8 cellular contexts compared by ENCODE assay signal in the genomic region with DNA sequence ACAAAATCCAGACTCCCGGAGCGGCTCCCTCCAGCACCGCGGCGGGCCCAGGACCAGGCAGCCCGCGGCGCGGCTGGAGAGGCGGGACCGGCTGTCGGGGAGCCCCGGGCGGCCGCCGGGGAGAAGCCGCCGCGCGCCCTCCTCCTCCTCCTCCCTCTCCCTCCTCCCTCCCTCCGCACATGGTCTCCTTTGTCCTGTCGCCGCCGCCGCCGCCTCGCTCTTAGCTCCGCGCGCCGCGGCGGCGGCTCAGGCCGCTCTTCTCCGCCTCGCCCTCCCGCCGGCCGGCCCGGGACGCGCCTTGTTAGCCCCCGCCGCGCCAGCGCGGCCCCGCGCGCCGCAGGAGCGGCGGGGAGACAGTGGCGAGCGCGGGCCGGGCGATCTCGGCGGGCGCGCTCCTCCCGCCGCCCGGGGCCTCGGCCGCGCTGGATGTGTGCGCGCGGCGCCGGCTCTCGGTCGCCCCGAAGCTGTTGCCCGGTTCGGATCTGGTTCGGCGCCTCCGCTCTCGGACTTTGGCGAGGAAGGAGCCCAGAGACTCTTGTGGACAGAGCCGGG.
DNase-seq lines count a peak whose midpoint lies in the region; ATAC-seq lines count a peak whose summit lies in the region.

No MANE protein-coding gene starts in this region.

- no peaks in the 10 kb centered on the region for H3K36me3 Mint-ChIP-seq in activated T-cell treated with anti-CD3 and anti-CD28 coated beads, Interleukin-2, amount 50 U/mL, for 72 hours (ENCODE audit: insufficient read depth in 2 of 2)

- peak; percentile 29 for ATAC-seq in GM21360 (IDR thresholded peaks at IDR 0.05; ENCODE audit: unreplicated experiment)
- ATAC-seq in activated T-cell treated with anti-CD3 and anti-CD28 coated beads, Interleukin-2, amount 50 U/mL, for 72 hours (replicated peaks in 1 of 2), result peak; percentile 51 to 55

- WGBS in HUES64, result under 1% methylated on average over 85 of the region's 85 CpGs

- H3K4me3 ChIP-seq in HUES64 (ENCODE audit: low read length), result peak overlapping the region; percentile 89

- H3K9ac ChIP-seq in HUES64 (ENCODE audit: low read depth, low read length), result peak overlapping the region; percentile 94

- no peaks in the 10 kb centered on the region for H3K9me3 Mint-ChIP-seq in activated T-cell treated with anti-CD3 and anti-CD28 coated beads, Interleukin-2, amount 50 U/mL, for 72 hours

- peak overlapping the region; percentile 71 for H3K27ac ChIP-seq in HUES64 (ENCODE audit: low read depth, low read length)

- peaks cover 11% of the 10 kb centered on the region; the same call in 1 of the 2 replicates for H3K36me3 ChIP-seq in HUES64 (ENCODE audit: insufficient read depth, low read length)

- no peaks in the 10 kb centered on the region for H3K9me3 ChIP-seq in HUES64 (ENCODE audit: insufficient read depth, low read depth, low read length)

- H3K4me1 ChIP-seq in HUES64 (ENCODE audit: insufficient read depth, low read length), result peaks cover 38% of the 10 kb centered on the region

- H3K27me3 Mint-ChIP-seq in activated T-cell treated with anti-CD3 and anti-CD28 coated beads, Interleukin-2, amount 50 U/mL, for 72 hours (ENCODE audit: low read depth), result peaks cover 59% of the 10 kb centered on the region

- peaks cover 29% of the 10 kb centered on the region for H3K27me3 ChIP-seq in HUES64 (ENCODE audit: insufficient read depth, low read length)

- peaks cover 12% of the 10 kb centered on the region for H3K4me1 Mint-ChIP-seq in activated T-cell treated with anti-CD3 and anti-CD28 coated beads, Interleukin-2, amount 50 U/mL, for 72 hours (ENCODE audit: low read depth)

- peak; percentile 47 for DNase-seq in ELR (ENCODE audit: low read depth)
- peak; percentile 21 to 23 for DNase-seq in activated T-cell treated with anti-CD3 and anti-CD28 coated beads, Interleukin-2, amount 50 U/mL, for 72 hours
- peak; percentile 57 for DNase-seq in globus pallidus (ENCODE audit: low spot score)
- DNase-seq in nucleus accumbens (lab: John Stamatoyannopoulos, UW), result peak in 31 of 56 donors; percentile 15 to 61 (median 34)
- DNase-seq in GF-D8 (lab: John Stamatoyannopoulos, UW), result no peak
- no peak for DNase-seq in HUDEP-2 (lab: John Stamatoyannopoulos, UW; ENCODE audit: unreplicated experiment in 76 of 76)

- H3K27ac Mint-ChIP-seq in activated T-cell treated with anti-CD3 and anti-CD28 coated beads, Interleukin-2, amount 50 U/mL, for 72 hours, result no peak overlapping the region

- H3K4me3 Mint-ChIP-seq in activated T-cell treated with anti-CD3 and anti-CD28 coated beads, Interleukin-2, amount 50 U/mL, for 72 hours, result peak overlapping the region; percentile 87 to 100

Comparison
In these comparisons a context has a peak if more than half of its experiments do, and no peak if none do; other contexts are left out.
1. DNase-seq: peak in ELR (single experiment), activated T-cell treated with anti-CD3 and anti-CD28 coated beads, Interleukin-2, amount 50 U/mL, for 72 hours (2 of 2), globus pallidus (single experiment) and nucleus accumbens (31 of 56); none in GF-D8 (single experiment) and HUDEP-2 (0 of 76).